ENCODE assay signal across 8 cellular contexts in the genomic region with DNA sequence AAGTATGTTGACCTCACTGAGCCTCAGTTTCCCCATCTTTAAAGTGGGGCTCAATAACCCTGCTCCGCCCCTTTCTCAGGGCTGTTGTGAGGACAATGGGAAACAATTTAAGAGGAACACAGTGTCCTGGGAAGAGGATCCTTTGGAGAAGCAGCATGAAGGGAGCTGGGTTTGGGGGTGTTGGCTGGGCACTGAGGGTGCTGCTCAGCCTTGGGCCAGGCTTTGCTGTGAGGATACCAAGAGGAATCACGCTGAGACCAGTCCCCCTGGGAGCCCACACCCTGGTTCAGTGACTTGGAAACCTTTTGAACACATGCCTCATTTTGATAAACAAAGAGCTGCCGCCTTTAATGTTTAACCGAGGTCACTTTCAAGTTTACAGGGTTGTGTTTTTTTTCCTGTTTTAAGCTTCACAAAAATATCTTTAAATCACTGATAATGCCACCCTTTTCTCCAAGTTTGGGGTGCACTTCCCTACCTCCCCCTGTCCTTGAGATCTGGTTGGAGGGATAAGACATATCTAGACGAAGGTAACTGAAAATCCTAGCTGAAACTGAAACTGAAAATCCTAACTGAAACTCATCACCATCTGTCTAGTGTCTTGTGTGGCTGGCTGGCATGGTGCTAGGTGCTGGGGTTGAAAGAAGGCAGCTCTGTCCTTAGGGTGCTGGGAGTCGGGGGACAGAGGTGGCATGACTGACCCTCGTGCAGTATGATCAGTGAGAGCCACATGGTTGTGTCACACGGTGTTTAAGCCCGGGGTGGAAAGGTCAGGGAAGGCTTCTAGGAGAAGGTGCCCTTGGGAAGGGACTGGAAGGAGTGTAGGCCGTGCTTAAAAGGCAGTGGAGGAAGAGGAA. TPM values are rescaled to one million over a fixed set of nuclear protein-coding genes. Genes with fewer than 3 reads are reported as not detected.
A peak's percentile ranks its signal among the peaks of the same experiment; 100 is the strongest.
DNase-seq lines count a peak whose midpoint lies in the region; ATAC-seq and TF ChIP-seq lines count a peak whose summit lies in the region.

No MANE protein-coding gene starts in this region.

- TF ChIP-seq EP300 in SK-N-SH (IDR thresholded peaks at IDR 0.05; ENCODE audit: borderline replicate concordance in 1 of 2, low read depth in 1 of 2, low read length in 1 of 2): no peak

- no peaks in the 10 kb centered on the region for H3K27me3 ChIP-seq in SK-N-SH (ENCODE audit: insufficient read depth)
- no peaks in the 10 kb centered on the region for H3K27me3 ChIP-seq in OCI-LY3 (ENCODE audit: low read depth, low read length)
- H3K27me3 ChIP-seq in colonic mucosa: no peaks in the 10 kb centered on the region
- no peaks in the 10 kb centered on the region for H3K27me3 ChIP-seq in BE2C

- DNase-seq in SK-N-SH (no peak), colonic mucosa (peak; percentile 65), ecto neural progenitor cell (ENCODE audit: low spot score) (no peak), BE2C (no peak)

- H3K27me3 Mint-ChIP-seq in nephron (ENCODE audit: low read depth): no peaks in the 10 kb centered on the region

- H3K9me3 ChIP-seq in SK-N-SH (no peaks in the 10 kb centered on the region), OCI-LY3 (ENCODE audit: insufficient read depth, low read length) (no peaks in the 10 kb centered on the region), colonic mucosa (no peaks in the 10 kb centered on the region), BE2C (no peaks in the 10 kb centered on the region)

- H3K9ac ChIP-seq in SK-N-SH (no peak overlapping the region), OCI-LY3 (ENCODE audit: low read length) (peak overlapping the region; percentile 97), colonic mucosa (ENCODE audit: low read depth in 2 of 2, low read length in 2 of 2) (peak overlapping the region; percentile 79 to 95)

- POLR2A ChIA-PET in SK-N-SH (lab: Yijun Ruan, JAX): interaction anchor here (3.2 kb wide), 1 partner anchor 38 kb away, joined by 19 read pairs; a partner anchor contains a TSS

- H3K4me3 ChIP-seq in SK-N-SH (ENCODE audit: low read depth in 2 of 2, low read length in 1 of 2) (peak overlapping the region in 1 of 2 experiments; percentile 74; a peak in 1 of 4 replicates), OCI-LY3 (ENCODE audit: low read length) (peak overlapping the region; percentile 85), colonic mucosa (peak overlapping the region; percentile 64), BE2C (ENCODE audit: low read depth, low read length) (no peak overlapping the region)

- intact Hi-C loops in colonic mucosa (cut with DNase I): no loop called here

- H3K79me2 ChIP-seq in SK-N-SH (ENCODE audit: insufficient read depth): no peaks in the 10 kb centered on the region
- peaks cover 40% of the 10 kb centered on the region for H3K79me2 ChIP-seq in OCI-LY3 (ENCODE audit: low read length)

- H3K4me2 ChIP-seq in SK-N-SH (peak overlapping the region; percentile 98), OCI-LY3 (ENCODE audit: low read length) (peak overlapping the region; percentile 99)

- H3K36me3 ChIP-seq in SK-N-SH (replicated peaks in 1 of 2; ENCODE audit: control insufficient read depth in 1 of 2, insufficient read depth in 2 of 2, low read length in 1 of 2) (peaks cover 0 to 6% of the 10 kb centered on the region in 2 experiments), OCI-LY3 (replicated peaks; ENCODE audit: low read depth, low read length) (peaks cover 26% of the 10 kb centered on the region), colonic mucosa (no peaks in the 10 kb centered on the region), BE2C (no peaks in the 10 kb centered on the region)

- H3K27ac Mint-ChIP-seq in nephron: peak overlapping the region; percentile 91 to 99 (median 96)

- CTCF ChIA-PET in SK-N-SH (lab: Yijun Ruan, JAX): interaction anchor here (0.8 to 3.4 kb wide), 11 partner anchors 8 to 121 kb away, joined by 3 to 14 read pairs (median 5); no protein-coding TSS in a partner anchor

- TF ChIP-seq CTCF in SK-N-SH (IDR thresholded peaks at IDR 0.05): no peak
- TF ChIP-seq CTCF in OCI-LY3 (IDR thresholded peaks at IDR 0.05; ENCODE audit: low read depth, low read length): no peak
- TF ChIP-seq CTCF in colonic mucosa (IDR thresholded peaks at IDR 0.05): no peak
- no peak for TF ChIP-seq CTCF in nephron (IDR thresholded peaks at IDR 0.05; ENCODE audit: unreplicated experiment in 3 of 3)
- no peak for TF ChIP-seq CTCF in BE2C (IDR thresholded peaks at IDR 0.05; ENCODE audit: low read depth, low read length)

- peaks cover 53% of the 10 kb centered on the region for H3K4me1 Mint-ChIP-seq in nephron

- H3K9me3 Mint-ChIP-seq in nephron: no peaks in the 10 kb centered on the region

- peaks cover 0 to 25% of the 10 kb centered on the region in 2 experiments; a peak in 2 of 4 replicates for H3K4me1 ChIP-seq in SK-N-SH (ENCODE audit: control insufficient read depth in 1 of 2, insufficient read depth in 2 of 2, low read depth in 1 of 2, low read length in 1 of 2)
- H3K4me1 ChIP-seq in OCI-LY3 (ENCODE audit: low read length): peaks cover 57% of the 10 kb centered on the region
- peaks cover 17% of the 10 kb centered on the region for H3K4me1 ChIP-seq in colonic mucosa
- H3K4me1 ChIP-seq in BE2C: no peaks in the 10 kb centered on the region

- H3K27ac ChIP-seq in SK-N-SH (ENCODE audit: low read depth in 2 of 2, low read length in 1 of 2): no peak overlapping the region
- H3K27ac ChIP-seq in OCI-LY3 (ENCODE audit: low read length): peak overlapping the region; percentile 98
- peak overlapping the region; percentile 97 for H3K27ac ChIP-seq in colonic mucosa

- H4K20me1 ChIP-seq in SK-N-SH (ENCODE audit: insufficient read depth) (no peaks in the 10 kb centered on the region), OCI-LY3 (ENCODE audit: insufficient read depth, low read length) (no peaks in the 10 kb centered on the region)

- H3F3A ChIP-seq in SK-N-SH (replicated peaks; ENCODE audit: insufficient read depth): no peaks in the 10 kb centered on the region

- H3K4me3 Mint-ChIP-seq in nephron: peak overlapping the region; percentile 93 to 97 (median 94)

- TF ChIP-seq RAD21 in SK-N-SH (IDR thresholded peaks at IDR 0.05; ENCODE audit: low read length): no peak

- 78% methylated on average over 10 of the region's 10 CpGs for WGBS in SK-N-SH (ENCODE audit: low lambda C conversion rate)

- no peak overlapping the region for H2AFZ ChIP-seq in SK-N-SH (ENCODE audit: low read depth)
- no peak overlapping the region for H2AFZ ChIP-seq in OCI-LY3 (ENCODE audit: low read depth, low read length)

- no peak for ATAC-seq in SK-N-SH treated with all-trans-retinoic acid at 6 μM for 48 hours
- peak; percentile 47 for ATAC-seq in HG02798 (IDR thresholded peaks at IDR 0.05; ENCODE audit: poor library complexity, unreplicated experiment)

- peaks cover 15% of the 10 kb centered on the region for H3K36me3 Mint-ChIP-seq in nephron (ENCODE audit: low read depth)

- no peaks in the 10 kb centered on the region for H3K9me2 ChIP-seq in SK-N-SH

TF ChIP-seq in SK-N-SH, 30 proteins besides CTCF, POLR2A, EP300 and RAD21:
- TF ChIP-seq TAF1 (IDR thresholded peaks at IDR 0.05; ENCODE audit: borderline replicate concordance, low read depth, low read length) (no peak), TEAD4 (IDR thresholded peaks at IDR 0.05; ENCODE audit: borderline replicate concordance, insufficient read depth) (no peak), YY1 (IDR thresholded peaks at IDR 0.05; ENCODE audit: low read depth) (no peak), EZH2phosphoT487 (IDR thresholded peaks at IDR 0.05; ENCODE audit: borderline replicate concordance, low read depth) (no peak), POLR2AphosphoS5 (IDR thresholded peaks at IDR 0.05; ENCODE audit: low read depth, low read length) (no peak)
- TF ChIP-seq, protein P1, sequence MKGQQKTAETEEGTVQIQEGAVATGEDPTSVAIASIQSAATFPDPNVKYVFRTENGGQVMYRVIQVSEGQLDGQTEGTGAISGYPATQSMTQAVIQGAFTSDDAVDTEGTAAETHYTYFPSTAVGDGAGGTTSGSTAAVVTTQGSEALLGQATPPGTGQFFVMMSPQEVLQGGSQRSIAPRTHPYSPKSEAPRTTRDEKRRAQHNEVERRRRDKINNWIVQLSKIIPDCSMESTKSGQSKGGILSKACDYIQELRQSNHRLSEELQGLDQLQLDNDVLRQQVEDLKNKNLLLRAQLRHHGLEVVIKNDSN (IDR thresholded peaks at IDR 0.05; ENCODE audit: borderline replicate concordance, low read depth): no peak

TF ChIP-seq in SK-N-SH treated with all-trans-retinoic acid at 6 μM for 48 hours, 23 proteins besides CTCF, POLR2A, EP300 and RAD21 (continues in another document):
- TF ChIP-seq, protein P2, sequence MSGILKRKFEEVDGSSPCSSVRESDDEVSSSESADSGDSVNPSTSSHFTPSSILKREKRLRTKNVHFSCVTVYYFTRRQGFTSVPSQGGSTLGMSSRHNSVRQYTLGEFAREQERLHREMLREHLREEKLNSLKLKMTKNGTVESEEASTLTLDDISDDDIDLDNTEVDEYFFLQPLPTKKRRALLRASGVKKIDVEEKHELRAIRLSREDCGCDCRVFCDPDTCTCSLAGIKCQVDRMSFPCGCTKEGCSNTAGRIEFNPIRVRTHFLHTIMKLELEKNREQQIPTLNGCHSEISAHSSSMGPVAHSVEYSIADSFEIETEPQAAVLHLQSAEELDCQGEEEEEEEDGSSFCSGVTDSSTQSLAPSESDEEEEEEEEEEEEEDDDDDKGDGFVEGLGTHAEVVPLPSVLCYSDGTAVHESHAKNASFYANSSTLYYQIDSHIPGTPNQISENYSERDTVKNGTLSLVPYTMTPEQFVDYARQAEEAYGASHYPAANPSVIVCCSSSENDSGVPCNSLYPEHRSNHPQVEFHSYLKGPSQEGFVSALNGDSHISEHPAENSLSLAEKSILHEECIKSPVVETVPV (CRISPR knock-in tag; IDR thresholded peaks at IDR 0.05): no peak
- TF ChIP-seq ZFP3 (CRISPR knock-in tag; IDR thresholded peaks at IDR 0.05): no peak
- no peak for TF ChIP-seq TOX (CRISPR knock-in tag; IDR thresholded peaks at IDR 0.05; ENCODE audit: borderline replicate concordance)

RNA-seq across cellular contexts. Expression of a gene that starts 27.7 kb away (rescaled TPM):
- 4.6 and 5.0 TPM in 2 replicates for polyA plus RNA-seq in SK-N-SH (2012; rRNA removed)
- 2.3 and 3.7 TPM in 2 replicates for polyA plus RNA-seq in SK-N-SH (2012; cell fraction: cytosol; rRNA removed)
- polyA plus RNA-seq in SK-N-SH (2012; cell fraction: nucleus; rRNA removed): 6.9 and 9.8 TPM in 2 replicates
- 10 to 100 TPM; 11.0 to 11.3 TPM for total RNA-seq in colonic mucosa
- polyA plus RNA-seq in BE2C (2012; ENCODE audit: insufficient read depth, insufficient read length, low read depth): 18.2 TPM

RNA-seq across cellular contexts. Expression of a gene that starts 38.2 kb away (rescaled TPM):
- 87.5 and 91.6 TPM in 2 replicates for polyA plus RNA-seq in SK-N-SH (2012; rRNA removed)
- polyA plus RNA-seq in SK-N-SH (2012; cell fraction: cytosol; rRNA removed): 49.6 and 70.3 TPM in 2 replicates
- polyA plus RNA-seq in SK-N-SH (2012; cell fraction: nucleus; rRNA removed): 254 and 314 TPM in 2 replicates
- 100 to 1,000 TPM; 189 to 304 TPM for total RNA-seq in colonic mucosa
- 396 TPM for polyA plus RNA-seq in BE2C (2012; ENCODE audit: insufficient read depth, insufficient read length, low read depth)

RNA-seq across cellular contexts. Expression of a gene that starts 43.6 kb away (rescaled TPM):
- polyA plus RNA-seq in SK-N-SH (2012; rRNA removed): not detected in 2 replicates
- not detected in 2 replicates for polyA plus RNA-seq in SK-N-SH (2012; cell fraction: cytosol; rRNA removed)
- polyA plus RNA-seq in SK-N-SH (2012; cell fraction: nucleus; rRNA removed): 0.01 TPM in 1 of 2 replicates, not detected in the other
- 1 to 10 TPM; 3.4 to 4.5 TPM for total RNA-seq in colonic mucosa
- polyA plus RNA-seq in BE2C (2012; ENCODE audit: insufficient read depth, insufficient read length, low read depth): not detected

Comparison
In these comparisons a context has a peak if more than half of its experiments do, and no peak if none do; other contexts are left out.
1. H3K27ac ChIP-seq: peak in OCI-LY3 (single experiment) and colonic mucosa (single experiment); none in SK-N-SH (0 of 2).